Comparison of ENCODE assay signal across 2 cellular contexts in the genomic region with DNA sequence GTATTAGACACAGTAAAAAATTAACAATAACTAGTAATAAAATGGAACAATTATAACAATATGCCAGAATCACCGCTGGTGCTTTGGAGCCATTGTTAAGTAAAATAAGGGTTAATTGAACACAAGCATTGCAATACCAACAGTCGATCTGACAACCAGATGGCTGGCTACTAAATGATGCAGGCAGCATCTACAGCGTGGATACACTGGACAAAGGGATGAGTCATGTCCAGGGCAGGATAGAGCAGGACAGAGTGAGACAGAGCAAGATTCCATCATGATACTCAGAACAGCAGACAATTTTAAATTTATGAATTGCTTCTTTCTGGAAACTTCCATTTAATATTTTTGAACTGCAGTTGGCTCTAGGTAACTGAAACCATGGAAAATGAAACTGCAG.
TF ChIP-seq lines count a peak whose summit lies in the region.

No MANE protein-coding gene starts in this region.

TF ChIP-seq in IMR-90, 13 proteins besides CTCF, POLR2A, EP300 and RAD21:
- TF ChIP-seq RFX5 (IDR thresholded peaks at IDR 0.05; ENCODE audit: low read depth, low read length) (no peak), MAZ (IDR thresholded peaks at IDR 0.05; ENCODE audit: borderline replicate concordance, low read depth, low read length) (no peak), SMC3 (IDR thresholded peaks at IDR 0.05; ENCODE audit: low read depth, low read length) (no peak), FOS (IDR thresholded peaks at IDR 0.05; ENCODE audit: low read depth, low read length) (no peak), NFE2L2 (IDR thresholded peaks at IDR 0.05; ENCODE audit: low read depth, low read length) (no peak), CEBPB (IDR thresholded peaks at IDR 0.05; ENCODE audit: low read depth, low read length) (no peak), RCOR1 (IDR thresholded peaks at IDR 0.05; ENCODE audit: insufficient replicate concordance, low read length) (no peak), MAFK (IDR thresholded peaks at IDR 0.05; ENCODE audit: low read depth, low read length) (no peak), BHLHE40 (IDR thresholded peaks at IDR 0.05; ENCODE audit: low read depth, low read length) (no peak), ELK1 (IDR thresholded peaks at IDR 0.05; ENCODE audit: borderline replicate concordance, low read depth, low read length) (no peak), MXI1 (IDR thresholded peaks at IDR 0.05; ENCODE audit: borderline replicate concordance, low read depth, low read length) (no peak)
- TF ChIP-seq, protein P1, sequence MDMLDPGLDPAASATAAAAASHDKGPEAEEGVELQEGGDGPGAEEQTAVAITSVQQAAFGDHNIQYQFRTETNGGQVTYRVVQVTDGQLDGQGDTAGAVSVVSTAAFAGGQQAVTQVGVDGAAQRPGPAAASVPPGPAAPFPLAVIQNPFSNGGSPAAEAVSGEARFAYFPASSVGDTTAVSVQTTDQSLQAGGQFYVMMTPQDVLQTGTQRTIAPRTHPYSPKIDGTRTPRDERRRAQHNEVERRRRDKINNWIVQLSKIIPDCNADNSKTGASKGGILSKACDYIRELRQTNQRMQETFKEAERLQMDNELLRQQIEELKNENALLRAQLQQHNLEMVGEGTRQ (IDR thresholded peaks at IDR 0.05; ENCODE audit: low read depth, low read length) = no peak

TF ChIP-seq in K562, 482 proteins besides CTCF, POLR2A, EP300 and RAD21:
- TF ChIP-seq FOSL1 (tag; conservative IDR thresholded peaks at IDR 0.05) (0 out of 2 replicates have a peak, but pooled peaks have one; percentile 10), SRF (CRISPR knock-in tag; IDR thresholded peaks at IDR 0.05) (no peak), IRF9 (tag; IDR thresholded peaks at IDR 0.05) (no peak), PCBP2 (IDR thresholded peaks at IDR 0.05; ENCODE audit: low read depth, low read length, poor library complexity, severe bottlenecking) (no peak), TAF9B (IDR thresholded peaks at IDR 0.05; ENCODE audit: partially characterized antibody) (no peak), JUND (IDR thresholded peaks at IDR 0.05; ENCODE audit: borderline replicate concordance, low read depth, low read length) (peak; percentile 36), JUND (tag; IDR thresholded peaks at IDR 0.05; ENCODE audit: borderline replicate concordance, low read depth, low read length) (no peak), E2F8 (IDR thresholded peaks at IDR 0.05; ENCODE audit: low read depth, partially characterized antibody) (no peak), ATF3 (IDR thresholded peaks at IDR 0.05) (0 out of 2 replicates have a peak, but pooled peaks have one; percentile 34), ATF3 (CRISPR knock-in tag; conservative IDR thresholded peaks at IDR 0.05) (no peak), NFE2 (IDR thresholded peaks at IDR 0.05; ENCODE audit: low read depth) (no peak), PTTG1 (tag; IDR thresholded peaks at IDR 0.05; ENCODE audit: low read depth) (no peak), XRCC3 (IDR thresholded peaks at IDR 0.05) (no peak), TAF7 (tag; IDR thresholded peaks at IDR 0.05) (no peak)
TF ChIP-seq in K562: peak in this region for 3.
